In the genomic region with DNA sequence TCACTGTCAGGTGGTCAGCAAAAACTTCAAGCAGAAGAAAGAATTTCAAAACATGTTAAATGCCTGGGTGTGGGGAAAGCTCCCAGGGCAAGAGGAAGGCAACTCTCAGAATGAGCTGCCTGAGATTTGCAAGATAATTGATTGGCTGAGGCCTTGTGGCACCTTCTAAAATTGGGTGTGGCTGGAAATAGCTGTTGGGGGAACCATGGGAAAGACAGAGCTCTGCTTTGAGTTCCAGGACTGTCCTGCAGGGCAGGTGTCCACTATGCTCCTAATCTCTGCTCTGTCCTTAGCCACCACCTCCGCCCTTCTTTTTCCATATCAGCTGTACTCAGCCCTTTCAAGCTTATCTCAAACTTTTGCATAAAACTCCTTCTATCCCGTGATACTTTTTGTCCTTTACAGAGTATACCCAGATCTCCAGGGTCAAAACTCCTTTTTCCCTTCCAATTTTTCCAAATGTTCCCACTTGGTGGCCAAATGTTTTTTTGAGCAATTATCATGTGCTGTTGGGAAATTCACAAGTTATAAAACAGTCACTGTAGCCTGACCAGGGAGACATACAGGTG, we compare ENCODE assay signal across 15 cellular contexts. TPM values are rescaled to one million over a fixed set of nuclear protein-coding genes. Genes with fewer than 3 reads are reported as not detected.
DNase-seq lines count a peak whose midpoint lies in the region; ATAC-seq and TF ChIP-seq lines count a peak whose summit lies in the region.
"Had no signal": no experiment of that assay in that cellular context is flagged by ENCODE, and none has a peak within 500 bp of the region (broad histone marks: within the 10 kb centered on the region; RNA-seq: fewer than 3 reads in every experiment).

No MANE protein-coding gene starts in this region.

- no peaks in the 10 kb centered on the region for H3K27me3 ChIP-seq in stomach
- H3K27me3 ChIP-seq: adrenal gland had no signal

- WGBS in stomach, 5 donors: 20 to 53% (median 51%) methylated on average over 2 of the region's 2 CpGs

- H3K4me1 ChIP-seq in stomach: peaks cover 5 to 11% (median 10%) of the 10 kb centered on the region in 4 donors
- H3K4me1 ChIP-seq: adrenal gland, psoas muscle had no signal

- H3K4me3 Mint-ChIP-seq in activated naive CD4-positive, alpha-beta T cell treated with anti-CD3 and anti-CD28 coated beads, Interleukin-2, amount 10 ng/mL, durations not matched to agents 7 days and 5 days: no peak overlapping the region
- H3K4me3 Mint-ChIP-seq in activated CD4-positive, alpha-beta memory T cell treated with anti-CD3 and anti-CD28 coated beads, Interleukin-2, amount 10 ng/mL, durations not matched to agents 7 days and 5 days: no peak overlapping the region

- no peak for TF ChIP-seq POLR2A in stomach (IDR thresholded peaks at IDR 0.05)

- ATAC-seq in HG03378 (IDR thresholded peaks at IDR 0.05; ENCODE audit: unreplicated experiment): no peak
- ATAC-seq: psoas muscle had no signal

- no peak overlapping the region for H3K4me3 ChIP-seq in stomach
- H3K4me3 ChIP-seq: adrenal gland, psoas muscle had no signal

- H3K36me3 ChIP-seq in stomach: no peaks in the 10 kb centered on the region
- H3K36me3 ChIP-seq: adrenal gland, WERI-Rb-1 had no signal

- POLR2A ChIA-PET in activated CD4-positive, alpha-beta memory T cell treated with anti-CD3 and anti-CD28 coated beads, Interleukin-2, amount 10 ng/mL, durations not matched to agents 7 days and 5 days (lab: Charles Lee): interaction anchor here (1.2 to 3.4 kb wide), 3 partner anchors 23 to 226 kb away, joined by 3 to 19 read pairs (median 13); a partner anchor contains a TSS

- no peak for TF ChIP-seq EP300 in stomach (IDR thresholded peaks at IDR 0.05)

- DNase-seq in activated naive CD4-positive, alpha-beta T cell treated with anti-CD3 and anti-CD28 coated beads, Interleukin-2, amount 10 ng/mL, durations not matched to agents 7 days and 5 days: no peak
- DNase-seq in activated naive CD4-positive, alpha-beta T cell (lab: John Stamatoyannopoulos, UW): no peak
- no peak for DNase-seq in activated CD4-positive, alpha-beta memory T cell treated with anti-CD3 and anti-CD28 coated beads, Interleukin-2, amount 10 ng/mL, durations not matched to agents 7 days and 5 days
- DNase-seq in islet precursor cell (peak; percentile 65), stomach (no peak), retina (no peak), NCI-H146 (lab: John Stamatoyannopoulos, UW) (no peak)
- DNase-seq: adrenal gland; Karpas-422; kidney; NCI-H1436; psoas muscle; stimulated activated CD4-positive, alpha-beta T cell treated with anti-CD3 and anti-CD28 coated beads, Interleukin-15, amount 100 ng/mL, for 24 hours; WERI-Rb-1 had no signal

- no peaks in the 10 kb centered on the region for H3K9me3 ChIP-seq in stomach
- H3K9me3 ChIP-seq: adrenal gland, psoas muscle had no signal

- peaks cover 10% of the 10 kb centered on the region for H3K9me3 Mint-ChIP-seq in activated naive CD4-positive, alpha-beta T cell treated with anti-CD3 and anti-CD28 coated beads, Interleukin-2, amount 10 ng/mL, durations not matched to agents 7 days and 5 days
- H3K9me3 Mint-ChIP-seq in activated CD4-positive, alpha-beta memory T cell treated with anti-CD3 and anti-CD28 coated beads, Interleukin-2, amount 10 ng/mL, durations not matched to agents 7 days and 5 days: peaks cover 4% of the 10 kb centered on the region

- intact Hi-C loops in stomach (cut with DNase I; ENCODE audit: low total_unique reads): no loop called here

- CTCF ChIA-PET in activated naive CD4-positive, alpha-beta T cell treated with anti-CD3 and anti-CD28 coated beads, Interleukin-2, amount 10 ng/mL, durations not matched to agents 7 days and 5 days (lab: Charles Lee): interaction anchor here (0.6 to 0.9 kb wide), 2 partner anchors 20 to 30 kb away, joined by 3 read pairs; no protein-coding TSS in a partner anchor
- CTCF ChIA-PET in activated CD4-positive, alpha-beta memory T cell treated with anti-CD3 and anti-CD28 coated beads, Interleukin-2, amount 10 ng/mL, durations not matched to agents 7 days and 5 days (lab: Charles Lee): no interaction called here

- H3K27ac Mint-ChIP-seq in activated naive CD4-positive, alpha-beta T cell treated with anti-CD3 and anti-CD28 coated beads, Interleukin-2, amount 10 ng/mL, durations not matched to agents 7 days and 5 days: peak overlapping the region; percentile 54
- H3K27ac Mint-ChIP-seq in activated CD4-positive, alpha-beta memory T cell treated with anti-CD3 and anti-CD28 coated beads, Interleukin-2, amount 10 ng/mL, durations not matched to agents 7 days and 5 days: peak overlapping the region; percentile 16

- H3K27ac ChIP-seq in stomach: peak overlapping the region; percentile 37 to 85 (median 68)
- H3K27ac ChIP-seq: adrenal gland, psoas muscle, WERI-Rb-1 had no signal

- H3K36me3 Mint-ChIP-seq in activated naive CD4-positive, alpha-beta T cell treated with anti-CD3 and anti-CD28 coated beads, Interleukin-2, amount 10 ng/mL, durations not matched to agents 7 days and 5 days: peaks cover 10% of the 10 kb centered on the region
- H3K36me3 Mint-ChIP-seq in activated CD4-positive, alpha-beta memory T cell treated with anti-CD3 and anti-CD28 coated beads, Interleukin-2, amount 10 ng/mL, durations not matched to agents 7 days and 5 days (ENCODE audit: low read depth): peaks cover 7% of the 10 kb centered on the region

- H3K4me1 Mint-ChIP-seq in activated naive CD4-positive, alpha-beta T cell treated with anti-CD3 and anti-CD28 coated beads, Interleukin-2, amount 10 ng/mL, durations not matched to agents 7 days and 5 days: peaks cover 48% of the 10 kb centered on the region
- peaks cover 42% of the 10 kb centered on the region for H3K4me1 Mint-ChIP-seq in activated CD4-positive, alpha-beta memory T cell treated with anti-CD3 and anti-CD28 coated beads, Interleukin-2, amount 10 ng/mL, durations not matched to agents 7 days and 5 days

- peaks cover 6% of the 10 kb centered on the region for H3K27me3 Mint-ChIP-seq in activated naive CD4-positive, alpha-beta T cell treated with anti-CD3 and anti-CD28 coated beads, Interleukin-2, amount 10 ng/mL, durations not matched to agents 7 days and 5 days
- no peaks in the 10 kb centered on the region for H3K27me3 Mint-ChIP-seq in activated CD4-positive, alpha-beta memory T cell treated with anti-CD3 and anti-CD28 coated beads, Interleukin-2, amount 10 ng/mL, durations not matched to agents 7 days and 5 days

- peak in 1 of 7 experiments; percentile 14 for TF ChIP-seq CTCF in stomach (IDR thresholded peaks at IDR 0.05)

RNA-seq across cellular contexts. Expression of a gene that starts 23.8 kb away (rescaled TPM):
- 10 to 100 TPM; 65.9 to 67.0 TPM for total RNA-seq in activated CD4-positive, alpha-beta memory T cell treated with anti-CD3 and anti-CD28 coated beads, Interleukin-2, amount 10 ng/mL, durations not matched to agents 7 days and 5 days
- 10 to 100 TPM; 38.4 to 69.6 (median 57.2) TPM for total RNA-seq in stomach
- 10 to 100 TPM; 40.4 to 72.6 (median 40.5) TPM for polyA plus RNA-seq in stomach
